In genomic region chr2:191895743-191896142, GRCh38 we compare ENCODE assay signal across 36 cellular contexts. TPM values are rescaled to one million over a fixed set of nuclear protein-coding genes. Genes with fewer than 3 reads are reported as not detected.
DNase-seq lines count a peak whose midpoint lies in the region; ATAC-seq and TF ChIP-seq lines count a peak whose summit lies in the region.
"Had no signal": no experiment of that assay in that cellular context is flagged by ENCODE, and none has a peak within 500 bp of the region (broad histone marks: within the 10 kb centered on the region; RNA-seq: fewer than 3 reads in every experiment).

No MANE protein-coding gene starts in this region.

- no peaks in the 10 kb centered on the region for H3K9me3 Mint-ChIP-seq in stimulated activated effector memory CD8-positive, alpha-beta T cell treated with anti-CD3 and anti-CD28 coated beads, Interleukin-12 subunit alpha, Interleukin-12 subunit beta, amount 100 ng/mL, for 72 hours
- H3K9me3 Mint-ChIP-seq: activated B cell treated with CpG ODN at 0.5 μM for 24 hours; natural killer cell treated with Interleukin-12 subunit alpha and Interleukin-12 subunit beta and Interleukin-15 and Interleukin-18, amount 100 ng/mL, for 72 hours; T-cell had no signal

- no peak overlapping the region for H3K4me3 ChIP-seq in left ventricle myocardium inferior
- H3K4me3 ChIP-seq in right atrium auricular region = no peak overlapping the region
- H3K4me3 ChIP-seq in SJSA1 = no peak overlapping the region
- H3K4me3 ChIP-seq in epithelial cell of proximal tubule (ENCODE audit: low read depth, low read length) = no peak overlapping the region
- H3K4me3 ChIP-seq in gastrocnemius medialis = no peak overlapping the region
- H3K4me3 ChIP-seq: lung, mucosa of descending colon, pancreas, Peyer's patch, SJCRH30, smooth muscle cell, thoracic aorta, vagina had no signal

- ATAC-seq in stimulated activated effector memory CD8-positive, alpha-beta T cell treated with anti-CD3 and anti-CD28 coated beads, Interleukin-12 subunit alpha, Interleukin-12 subunit beta, amount 100 ng/mL, for 72 hours = peak; percentile 31
- no peak for ATAC-seq in gastrocnemius medialis
- ATAC-seq: mucosa of descending colon; pancreas; stimulated activated naive CD8-positive, alpha-beta T cell treated with anti-CD3 and anti-CD28 coated beads, Interleukin-15, amount 100 ng/mL, for 72 hours; T-cell had no signal

- no peaks in the 10 kb centered on the region for H3K4me1 Mint-ChIP-seq in stimulated activated effector memory CD8-positive, alpha-beta T cell treated with anti-CD3 and anti-CD28 coated beads, Interleukin-12 subunit alpha, Interleukin-12 subunit beta, amount 100 ng/mL, for 72 hours
- H3K4me1 Mint-ChIP-seq: activated B cell treated with CpG ODN at 0.5 μM for 24 hours; CD4-positive, CD25-positive, alpha-beta regulatory T cell; stimulated activated naive CD8-positive, alpha-beta T cell treated with anti-CD3 and anti-CD28 coated beads, Interleukin-15, amount 100 ng/mL, for 72 hours; T-cell had no signal

- H3K4me1 ChIP-seq in left ventricle myocardium inferior = no peaks in the 10 kb centered on the region
- H3K4me1 ChIP-seq in right atrium auricular region = no peaks in the 10 kb centered on the region
- H3K4me1 ChIP-seq in SJSA1 (replicated peaks) = peaks cover 48% of the 10 kb centered on the region
- H3K4me1 ChIP-seq in gastrocnemius medialis = no peaks in the 10 kb centered on the region
- H3K4me1 ChIP-seq: pancreas, Peyer's patch, SJCRH30 had no signal

- H3K27me3 ChIP-seq in left ventricle myocardium inferior (ENCODE audit: low read depth) (no peaks in the 10 kb centered on the region), right atrium auricular region (no peaks in the 10 kb centered on the region), SJSA1 (replicated peaks) (no peaks in the 10 kb centered on the region), gastrocnemius medialis (no peaks in the 10 kb centered on the region)
- H3K27me3 ChIP-seq: foreskin keratinocyte, pancreas, Peyer's patch, SJCRH30, vagina had no signal

- H3K9me3 ChIP-seq in left ventricle myocardium inferior (replicated peaks) (peaks cover 8% of the 10 kb centered on the region), right atrium auricular region (peaks cover 0 to 5% of the 10 kb centered on the region in 2 donors), SJSA1 (replicated peaks) (no peaks in the 10 kb centered on the region; the same call in 1 of the 2 replicates), gastrocnemius medialis (no peaks in the 10 kb centered on the region)
- H3K9me3 ChIP-seq: mucosa of descending colon, pancreas, Peyer's patch, thoracic aorta, vagina had no signal

- DNase-seq in left ventricle myocardium inferior = no peak
- DNase-seq in right atrium auricular region (ENCODE audit: low spot score) = no peak
- no peak for DNase-seq in SJSA1 (ENCODE audit: low read depth in 1 of 2, low spot score in 2 of 2)
- no peak for DNase-seq in epithelial cell of proximal tubule (ENCODE audit: low read depth)
- DNase-seq in stimulated activated effector memory CD8-positive, alpha-beta T cell treated with anti-CD3 and anti-CD28 coated beads, Interleukin-12 subunit alpha, Interleukin-12 subunit beta, amount 100 ng/mL, for 72 hours (ENCODE audit: low spot score in 2 of 2) = no peak
- DNase-seq in epidermal melanocyte (ENCODE audit: insufficient read length, low spot score) = no peak
- no peak for DNase-seq in NAMALWA (ENCODE audit: low spot score)
- no peak for DNase-seq in gastrocnemius medialis
- DNase-seq: activated B cell treated with CpG ODN at 0.5 μM for 24 hours; activated CD4-positive, alpha-beta T cell treated with anti-CD3 and anti-CD28 coated beads, Interleukin-2, amount 50 U/mL, for 1 hour; activated T-cell treated with anti-CD3 and anti-CD28 coated beads, Interleukin-2, amount 50 U/mL, for 48 hours; AML-193; caudate nucleus; CD4-positive, CD25-positive, alpha-beta regulatory T cell; cortex of kidney; DND-41; effector memory CD4-positive, alpha-beta T cell; foreskin keratinocyte; GF-D8; GOT3; kidney glomerular epithelial cell; mucosa of descending colon; NCI-H1417 treated with DMSO at 0.1 percent for 48 hours; NCI-H2029 treated with DMSO at 0.1 percent for 48 hours; NCI-H69; pancreas; Peyer's patch; SJCRH30; stimulated activated CD4-positive, alpha-beta T cell treated with anti-CD3 and anti-CD28 coated beads, Interleukin-1b, Interleukin-23, amount 100 ng/mL, for 48 hours; stimulated activated naive CD8-positive, alpha-beta T cell treated with anti-CD3 and anti-CD28 coated beads, Interleukin-15, amount 100 ng/mL, for 72 hours; T-cell had no signal

- TF ChIP-seq POLR2A in gastrocnemius medialis (IDR thresholded peaks at IDR 0.05) = no peak

- in situ Hi-C loops in gastrocnemius medialis (cut with MboI; ENCODE audit: low sequenced_read_pairs in 4 of 4) = no loop called here

- intact Hi-C loops in left ventricle myocardium inferior (cut with micrococcal nuclease) (no loop called here), gastrocnemius medialis (cut with DNase I; ENCODE audit: low total_unique reads) (no loop called here)

- no peaks in the 10 kb centered on the region for H3K36me3 ChIP-seq in left ventricle myocardium inferior
- no peaks in the 10 kb centered on the region for H3K36me3 ChIP-seq in right atrium auricular region
- no peaks in the 10 kb centered on the region for H3K36me3 ChIP-seq in SJSA1
- H3K36me3 ChIP-seq in gastrocnemius medialis = no peaks in the 10 kb centered on the region
- H3K36me3 ChIP-seq: pancreas, Peyer's patch, SJCRH30, thoracic aorta, vagina had no signal

- H3K36me3 Mint-ChIP-seq in stimulated activated effector memory CD8-positive, alpha-beta T cell treated with anti-CD3 and anti-CD28 coated beads, Interleukin-12 subunit alpha, Interleukin-12 subunit beta, amount 100 ng/mL, for 72 hours = no peaks in the 10 kb centered on the region
- H3K36me3 Mint-ChIP-seq: CD4-positive, CD25-positive, alpha-beta regulatory T cell; natural killer cell treated with Interleukin-12 subunit alpha and Interleukin-12 subunit beta and Interleukin-15 and Interleukin-18, amount 100 ng/mL, for 72 hours; T-cell had no signal

- H3K27ac ChIP-seq in left ventricle myocardium inferior (replicated peaks) (no peak overlapping the region), right atrium auricular region (no peak overlapping the region), SJSA1 (peak overlapping the region; percentile 80), gastrocnemius medialis (no peak overlapping the region)
- H3K27ac ChIP-seq: foreskin keratinocyte, pancreas, Peyer's patch, SJCRH30, thoracic aorta, vagina had no signal

- H3K4me3 Mint-ChIP-seq in stimulated activated effector memory CD8-positive, alpha-beta T cell treated with anti-CD3 and anti-CD28 coated beads, Interleukin-12 subunit alpha, Interleukin-12 subunit beta, amount 100 ng/mL, for 72 hours = no peak overlapping the region
- H3K4me3 Mint-ChIP-seq: activated B cell treated with CpG ODN at 0.5 μM for 24 hours; CD4-positive, CD25-positive, alpha-beta regulatory T cell; natural killer cell treated with Interleukin-12 subunit alpha and Interleukin-12 subunit beta and Interleukin-15 and Interleukin-18, amount 100 ng/mL, for 72 hours; stimulated activated naive CD8-positive, alpha-beta T cell treated with anti-CD3 and anti-CD28 coated beads, Interleukin-15, amount 100 ng/mL, for 72 hours; T-cell had no signal

- no peak overlapping the region for H3K27ac Mint-ChIP-seq in stimulated activated effector memory CD8-positive, alpha-beta T cell treated with anti-CD3 and anti-CD28 coated beads, Interleukin-12 subunit alpha, Interleukin-12 subunit beta, amount 100 ng/mL, for 72 hours
- H3K27ac Mint-ChIP-seq: activated B cell treated with CpG ODN at 0.5 μM for 24 hours; CD4-positive, CD25-positive, alpha-beta regulatory T cell; natural killer cell treated with Interleukin-12 subunit alpha and Interleukin-12 subunit beta and Interleukin-15 and Interleukin-18, amount 100 ng/mL, for 72 hours; stimulated activated naive CD8-positive, alpha-beta T cell treated with anti-CD3 and anti-CD28 coated beads, Interleukin-15, amount 100 ng/mL, for 72 hours; T-cell had no signal

- peak; percentile 9 for TF ChIP-seq CTCF in left ventricle myocardium inferior (IDR thresholded peaks at IDR 0.05; ENCODE audit: borderline replicate concordance)
- TF ChIP-seq CTCF in right atrium auricular region (IDR thresholded peaks at IDR 0.05) = no peak
- peak; percentile 6 for TF ChIP-seq CTCF in epithelial cell of proximal tubule (conservative IDR thresholded peaks at IDR 0.05; ENCODE audit: low read depth, low read length)
- no peak for TF ChIP-seq CTCF in gastrocnemius medialis (IDR thresholded peaks at IDR 0.05 in 4 of 5, conservative IDR thresholded peaks at IDR 0.05 in 1 of 5)

RNA-seq across cellular contexts. Expression of gene CAVIN2, which starts 48.9 kb away (rescaled TPM):
- 93.9 TPM for total RNA-seq in left ventricle myocardium inferior
- 100 to 1,000 TPM; 118 to 263 TPM for total RNA-seq in right atrium auricular region
- total RNA-seq in SJSA1 (2014; rRNA removed; shearing (Covaris generic)) = 26.4 and 28.1 TPM in 2 replicates
- 0.51 and 0.98 TPM in 2 replicates for total RNA-seq in epithelial cell of proximal tubule
- 10 to 100 TPM; 15.1 to 35.4 (median 31.1) TPM for total RNA-seq in gastrocnemius medialis
- total RNA-seq: activated B cell treated with CpG ODN at 0.5 μM for 24 hours; natural killer cell treated with Interleukin-12 subunit alpha and Interleukin-12 subunit beta and Interleukin-15 and Interleukin-18, amount 100 ng/mL, for 72 hours had no signal

Comparison
In these comparisons a context has a peak if more than half of its experiments do, and no peak if none do; other contexts are left out.
1. CTCF ChIP-seq: peak in left ventricle myocardium inferior (single experiment) and epithelial cell of proximal tubule (single experiment); none in right atrium auricular region (0 of 2) and gastrocnemius medialis (0 of 5).